26 cellular contexts compared by ENCODE assay signal in the genomic region with DNA sequence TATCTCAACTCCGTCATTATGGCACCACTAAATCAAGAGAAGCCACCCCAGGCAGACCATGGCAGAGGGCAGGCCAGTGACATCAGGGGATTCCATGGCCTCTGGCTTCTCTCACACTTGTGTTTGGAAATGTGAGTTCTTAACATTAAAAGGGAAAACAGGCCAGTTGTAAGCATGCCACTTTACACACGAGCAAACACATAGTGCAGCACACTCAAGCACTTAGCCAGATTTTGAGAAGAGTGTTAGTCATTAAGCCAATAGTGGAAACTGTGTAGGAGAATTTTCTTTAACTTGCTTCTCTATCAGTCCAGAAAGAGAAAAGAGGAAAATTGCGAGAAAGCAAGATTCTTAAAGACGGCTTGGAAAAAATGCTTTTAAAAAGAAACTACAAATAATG.
"Had no signal": no experiment of that assay in that cellular context is flagged by ENCODE, and none has a peak within 500 bp of the region (broad histone marks: within the 10 kb centered on the region; RNA-seq: fewer than 3 reads in every experiment).

No MANE protein-coding gene starts in this region.

- H3K4me3 ChIP-seq: left ventricle myocardium inferior, mucosa of descending colon, ovary, right atrium auricular region, right lobe of liver, stomach, testis, thyroid gland, transverse colon, upper lobe of left lung, uterus had no signal

- H3K27ac ChIP-seq: left ventricle myocardium inferior, ovary, right atrium auricular region, right lobe of liver, stomach, testis, thyroid gland, transverse colon, upper lobe of left lung, uterus had no signal

- H3K36me3 ChIP-seq: left ventricle myocardium inferior, ovary, right atrium auricular region, right lobe of liver, stomach, thyroid gland, transverse colon, upper lobe of left lung, uterus had no signal

- H3K4me3 Mint-ChIP-seq: memory B cell; naive thymus-derived CD4-positive, alpha-beta T cell; natural killer cell treated with Interleukin-12 subunit alpha and Interleukin-12 subunit beta and Interleukin-15 and Interleukin-18, amount 100 ng/mL, for 72 hours; stimulated activated naive B cell treated with anti-CD40 and anti-IgM and Interleukin-4, amounts not matched to agents 10 μg/mL and 1 μg/mL and 100 μg/mL, for 72 hours had no signal

- H3K9me3 ChIP-seq: left ventricle myocardium inferior, mucosa of descending colon, ovary, right atrium auricular region, right lobe of liver, stomach, testis, thyroid gland, transverse colon, upper lobe of left lung, uterus had no signal

- ATAC-seq: left cardiac atrium; mucosa of descending colon; naive thymus-derived CD4-positive, alpha-beta T cell; natural killer cell treated with Interleukin-12 subunit alpha and Interleukin-12 subunit beta and Interleukin-15 and Interleukin-18, amount 100 ng/mL, for 72 hours; right lobe of liver; stimulated activated naive B cell treated with anti-CD40 and anti-IgM and Interleukin-4, amounts not matched to agents 10 μg/mL and 1 μg/mL and 100 μg/mL, for 72 hours; stimulated activated naive CD8-positive, alpha-beta T cell treated with anti-CD3 and anti-CD28 coated beads, Interleukin-15, Interleukin-2, amounts not matched to agents 100 U/mL and 50 U/mL, for 24 hours had no signal

- H3K36me3 Mint-ChIP-seq: memory B cell; naive thymus-derived CD4-positive, alpha-beta T cell; natural killer cell treated with Interleukin-12 subunit alpha and Interleukin-12 subunit beta and Interleukin-15 and Interleukin-18, amount 100 ng/mL, for 72 hours; stimulated activated naive B cell treated with anti-CD40 and anti-IgM and Interleukin-4, amounts not matched to agents 10 μg/mL and 1 μg/mL and 100 μg/mL, for 72 hours had no signal

- DNase-seq: hippocampal formation; kidney glomerular epithelial cell; left cardiac atrium; left ventricle myocardium inferior; midbrain; mucosa of descending colon; naive thymus-derived CD4-positive, alpha-beta T cell; ovary; right lobe of liver; stimulated activated CD4-positive, alpha-beta T cell treated with anti-CD3 and anti-CD28 coated beads, Interleukin-12 subunit alpha, Interleukin-12 subunit beta, amount 100 ng/mL, for 4 hours; stimulated activated CD4-positive, alpha-beta T cell treated with anti-CD3 and anti-CD28 coated beads, Interleukin-15, amount 100 ng/mL, for 24 hours; stimulated activated CD4-positive, alpha-beta T cell treated with anti-CD3 and anti-CD28 coated beads, Interleukin-2, amount 100 ng/mL, for 24 hours; stimulated activated CD4-positive, alpha-beta T cell treated with anti-CD3 and anti-CD28 coated beads, Interleukin-4, amount 100 ng/mL, for 1 hour; stimulated activated naive B cell treated with anti-CD40 and anti-IgM and Interleukin-4, amounts not matched to agents 10 μg/mL and 1 μg/mL and 100 μg/mL, for 72 hours; stimulated activated naive CD8-positive, alpha-beta T cell treated with anti-CD3 and anti-CD28 coated beads, Interleukin-15, Interleukin-2, amounts not matched to agents 100 U/mL and 50 U/mL, for 24 hours; stomach; testis; thyroid gland; transverse colon; upper lobe of left lung; uterus had no signal

- H3K27ac Mint-ChIP-seq: memory B cell; naive thymus-derived CD4-positive, alpha-beta T cell; natural killer cell treated with Interleukin-12 subunit alpha and Interleukin-12 subunit beta and Interleukin-15 and Interleukin-18, amount 100 ng/mL, for 72 hours; progenitor cell of endocrine pancreas; stimulated activated naive B cell treated with anti-CD40 and anti-IgM and Interleukin-4, amounts not matched to agents 10 μg/mL and 1 μg/mL and 100 μg/mL, for 72 hours had no signal

- H3K4me1 ChIP-seq: left ventricle myocardium inferior, right atrium auricular region, right lobe of liver, stomach, testis, transverse colon, upper lobe of left lung, uterus had no signal

- H3K4me1 Mint-ChIP-seq: memory B cell; naive thymus-derived CD4-positive, alpha-beta T cell; stimulated activated naive B cell treated with anti-CD40 and anti-IgM and Interleukin-4, amounts not matched to agents 10 μg/mL and 1 μg/mL and 100 μg/mL, for 72 hours had no signal

- H3K27me3 ChIP-seq: ovary, right atrium auricular region, right lobe of liver, stomach, testis, thyroid gland, transverse colon, upper lobe of left lung, uterus had no signal

- FAIRE-seq: keratinocyte had no signal

- H3K27me3 Mint-ChIP-seq: memory B cell; naive thymus-derived CD4-positive, alpha-beta T cell; natural killer cell treated with Interleukin-12 subunit alpha and Interleukin-12 subunit beta and Interleukin-15 and Interleukin-18, amount 100 ng/mL, for 72 hours; progenitor cell of endocrine pancreas; stimulated activated naive B cell treated with anti-CD40 and anti-IgM and Interleukin-4, amounts not matched to agents 10 μg/mL and 1 μg/mL and 100 μg/mL, for 72 hours had no signal
